Comparison of ENCODE assay signal across 12 cellular contexts in the genomic region with DNA sequence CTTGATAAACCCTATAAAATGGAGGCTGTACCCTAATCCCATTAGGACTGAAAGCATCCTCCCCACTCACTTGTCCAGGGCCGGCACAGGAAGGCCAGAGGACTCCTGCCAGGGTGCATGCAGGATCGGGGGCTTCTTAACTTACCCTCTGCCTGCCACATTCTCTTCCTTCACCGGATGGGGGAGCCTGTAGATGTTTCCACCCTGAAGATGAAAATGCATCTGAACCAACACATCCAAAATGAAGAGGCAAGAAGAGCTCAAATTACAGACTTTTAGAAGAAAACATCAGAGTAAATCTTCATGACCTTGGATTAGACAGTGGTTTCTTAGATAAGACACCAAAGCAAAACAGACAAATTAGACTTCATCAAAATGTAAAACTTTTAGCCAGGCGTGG. TPM values are rescaled to one million over a fixed set of nuclear protein-coding genes. Genes with fewer than 3 reads are reported as not detected.
DNase-seq lines count a peak whose midpoint lies in the region; ATAC-seq, FAIRE-seq and TF ChIP-seq lines count a peak whose summit lies in the region.
"Had no signal": no experiment of that assay in that cellular context is flagged by ENCODE, and none has a peak within 500 bp of the region (broad histone marks: within the 10 kb centered on the region; RNA-seq: fewer than 3 reads in every experiment).

No MANE protein-coding gene starts in this region.

- H3K36me3 Mint-ChIP-seq in naive thymus-derived CD8-positive, alpha-beta T cell = peaks cover 0 to 2% (median 0%) of the 10 kb centered on the region in 3 donors
- H3K36me3 Mint-ChIP-seq in activated naive CD4-positive, alpha-beta T cell treated with anti-CD3 and anti-CD28 coated beads for 36 hours (ENCODE audit: low read depth) = no peaks in the 10 kb centered on the region

- no peak overlapping the region for H3K4me3 ChIP-seq in GM12878
- H3K4me3 ChIP-seq: gastroesophageal sphincter, spleen, vagina had no signal

- SMC1A ChIA-PET in GM12878 (lab: Charles Lee; ENCODE audit: uncharacterized antibody, unreplicated experiment) = interaction anchor here (0.6 kb wide), 2 partner anchors 22 to 108 kb away, joined by 3 read pairs; no protein-coding TSS in a partner anchor

- H3K27me3 Mint-ChIP-seq in naive thymus-derived CD8-positive, alpha-beta T cell = peaks cover 0 to 7% (median 1%) of the 10 kb centered on the region in 5 donors
- peaks cover 4% of the 10 kb centered on the region for H3K27me3 Mint-ChIP-seq in activated naive CD4-positive, alpha-beta T cell treated with anti-CD3 and anti-CD28 coated beads for 36 hours (ENCODE audit: low read depth)

- no peaks in the 10 kb centered on the region for H4K20me1 ChIP-seq in GM12878 (ENCODE audit: control insufficient read depth, insufficient read depth)

- CTCF ChIA-PET in GM12878 (lab: Yijun Ruan, JAX) = interaction anchor here (0.9 to 1.1 kb wide), 5 partner anchors 11 to 104 kb away, joined by 3 to 4 read pairs (median 3); no protein-coding TSS in a partner anchor
- CTCF ChIA-PET in activated naive CD4-positive, alpha-beta T cell treated with anti-CD3 and anti-CD28 coated beads for 36 hours (lab: Charles Lee) = interaction anchor here (0.6 kb wide), 2 partner anchors 12 to 309 kb away, joined by 3 read pairs; no protein-coding TSS in a partner anchor

- no peaks in the 10 kb centered on the region for H3K9me3 ChIP-seq in GM12878 (replicated peaks; ENCODE audit: control insufficient read depth, insufficient read depth, low read length)
- H3K9me3 ChIP-seq: gastroesophageal sphincter, spleen, vagina had no signal

- peak; percentile 48 for TF ChIP-seq RAD21 in GM12878 (IDR thresholded peaks at IDR 0.05; ENCODE audit: insufficient read depth, low read depth, low read length)

- no peak overlapping the region for H2AFZ ChIP-seq in GM12878 (ENCODE audit: control insufficient read depth, low read depth, low read length)

- intact Hi-C loops in GM12878 (cut with micrococcal nuclease; ENCODE audit: unreplicated experiment) = no loop called here
- intact Hi-C loops in activated naive CD4-positive, alpha-beta T cell treated with anti-CD3 and anti-CD28 coated beads for 36 hours (cut with micrococcal nuclease) = no loop called here

- TF ChIP-seq EP300 in GM12878 (IDR thresholded peaks at IDR 0.05; ENCODE audit: borderline replicate concordance in 1 of 2, control insufficient read depth in 1 of 2, low read depth in 2 of 2, low read length in 2 of 2) = no peak

- H3K9me3 Mint-ChIP-seq in naive thymus-derived CD8-positive, alpha-beta T cell = no peaks in the 10 kb centered on the region
- H3K9me3 Mint-ChIP-seq in activated naive CD4-positive, alpha-beta T cell treated with anti-CD3 and anti-CD28 coated beads for 36 hours = no peaks in the 10 kb centered on the region

- no peak for TF ChIP-seq POLR2A in GM12878 (IDR thresholded peaks at IDR 0.05; ENCODE audit: low read depth, low read length)

- in situ Hi-C loops in KBM-7 (cut with MboI; ENCODE audit: low pct_unique_long_range_greater_than_20kb, low sequenced_read_pairs) = no loop called here
- in situ Hi-C loops in GM12878 (cut with MboI) = no loop called here

- H3K27me3 ChIP-seq in GM12878 (replicated peaks in 1 of 2; ENCODE audit: control insufficient read depth in 2 of 2, insufficient read depth in 2 of 2, low read length in 1 of 2) = peaks cover 2% of the 10 kb centered on the region in 2 experiments; a peak in 1 of 4 replicates
- H3K27me3 ChIP-seq: vagina had no signal

- H3K27ac ChIP-seq in GM12878 (ENCODE audit: control insufficient read depth, insufficient read depth) = no peak overlapping the region
- H3K27ac ChIP-seq: vagina had no signal

- no peaks in the 10 kb centered on the region for H3K36me3 ChIP-seq in GM12878 (ENCODE audit: control insufficient read depth in 2 of 2, insufficient read depth in 2 of 2, low read length in 1 of 2)
- H3K36me3 ChIP-seq: gastroesophageal sphincter, spleen, vagina had no signal

- peak overlapping the region in 6 of 10 donors; percentile 2 to 47 (median 39) for H3K4me3 Mint-ChIP-seq in naive thymus-derived CD8-positive, alpha-beta T cell
- no peak overlapping the region for H3K4me3 Mint-ChIP-seq in activated naive CD4-positive, alpha-beta T cell treated with anti-CD3 and anti-CD28 coated beads for 36 hours

- H3K79me2 ChIP-seq in GM12878 (ENCODE audit: control insufficient read depth, insufficient read depth, low read length) = no peaks in the 10 kb centered on the region

- peak overlapping the region; percentile 63 to 94 (median 88) for H3K27ac Mint-ChIP-seq in naive thymus-derived CD8-positive, alpha-beta T cell
- no peak overlapping the region for H3K27ac Mint-ChIP-seq in activated naive CD4-positive, alpha-beta T cell treated with anti-CD3 and anti-CD28 coated beads for 36 hours

- BruUV-seq in GM12878 (replicated peaks; lab: Mats Ljungman, UMichigan) = no TSS peak

- DNase-seq in DMS114 treated with DMSO at 0.1 percent for 48 hours (lab: John Stamatoyannopoulos, UW; ENCODE audit: unreplicated experiment) = peak; percentile 9
- DNase-seq in KBM-7 = peak; percentile 20
- DNase-seq in GM12878 (ENCODE audit: low read depth, low spot score) = no peak
- peak in 1 of 10 donors; percentile 33 for DNase-seq in naive thymus-derived CD8-positive, alpha-beta T cell
- no peak for DNase-seq in activated naive CD4-positive, alpha-beta T cell treated with anti-CD3 and anti-CD28 coated beads for 36 hours
- DNase-seq: NCI-H526 treated with DMSO at 0.1 percent for 48 hours, spleen had no signal

- FAIRE-seq in GM12878 (lab: Jason Lieb, UNC) = no peak

- RAD21 ChIA-PET in GM12878 (lab: Charles Lee; ENCODE audit: unreplicated experiment) = interaction anchor here (1.7 kb wide), 1 partner anchor 25 kb away, joined by 7 read pairs; no protein-coding TSS in a partner anchor

- peak; percentile 63 for ATAC-seq in GM12878
- peak in 1 of 2 donors; percentile 26 for ATAC-seq in naive thymus-derived CD8-positive, alpha-beta T cell
- ATAC-seq in HG03039 (IDR thresholded peaks at IDR 0.05; ENCODE audit: unreplicated experiment) = no peak
- ATAC-seq in GM18517 (IDR thresholded peaks at IDR 0.05; ENCODE audit: unreplicated experiment) = no peak
- ATAC-seq in GM18907 (IDR thresholded peaks at IDR 0.05; ENCODE audit: unreplicated experiment) = no peak
- ATAC-seq: gastroesophageal sphincter had no signal

- H3K4me1 ChIP-seq in GM12878 (ENCODE audit: control insufficient read depth, insufficient read depth, low read length) = no peaks in the 10 kb centered on the region

- peak; percentile 20 to 38 (median 26); a peak in 2 of 6 replicates for TF ChIP-seq CTCF in GM12878 (IDR thresholded peaks at IDR 0.05 in 2 of 3, conservative IDR thresholded peaks at IDR 0.05 in 1 of 3; ENCODE audit: control insufficient read depth in 2 of 3, extremely low read depth in 1 of 3, insufficient read depth in 1 of 3, low read depth in 3 of 3, low read length in 3 of 3)

- POLR2A ChIA-PET in GM12878 (lab: Charles Lee) = interaction anchor here (0.5 kb wide), 1 partner anchor 15 kb away, joined by 5 read pairs; no protein-coding TSS in a partner anchor
- POLR2A ChIA-PET in naive thymus-derived CD8-positive, alpha-beta T cell (lab: Charles Lee) = interaction anchor here (0.7 to 1.0 kb wide), 2 partner anchors 32 to 60 kb away, joined by 4 read pairs; no protein-coding TSS in a partner anchor

- H3K9ac ChIP-seq in GM12878 (ENCODE audit: control insufficient read depth, insufficient read depth, low read length) = no peak overlapping the region

- 55% methylated on average over 4 of the region's 4 CpGs for WGBS in GM12878 (ENCODE audit: insufficient coverage, insufficient replicate concordance, low lambda C conversion rate, missing lambda C conversion rate)

- H3K4me1 Mint-ChIP-seq in naive thymus-derived CD8-positive, alpha-beta T cell = peaks cover 9 to 30% (median 23%) of the 10 kb centered on the region in 4 donors
- H3K4me1 Mint-ChIP-seq in activated naive CD4-positive, alpha-beta T cell treated with anti-CD3 and anti-CD28 coated beads for 36 hours (ENCODE audit: low read depth) = peaks cover 15% of the 10 kb centered on the region

- no peak overlapping the region for H3K4me2 ChIP-seq in GM12878 (ENCODE audit: control insufficient read depth, insufficient read depth)

RNA-seq across cellular contexts. Expression of a gene that starts 25.9 kb away (rescaled TPM):
- 18.9 and 30.0 TPM in 2 replicates for total RNA-seq in GM12878 (2013; cell fraction: nucleolus; rRNA removed)
- 95.1 and 106 TPM in 2 replicates for total RNA-seq in GM12878 (2014; rRNA removed)
- 49.2 and 50.1 TPM in 2 replicates for total RNA-seq in GM12878 (2014; rRNA removed; fragmentation: Illumina TruSeq; extraction: Trizol)
- total RNA-seq in GM12878 (2021) = 95.1 and 98.1 TPM in 2 replicates
- polyA plus RNA-seq in GM12878 (2011; ENCODE audit: low read depth) = 38.7 TPM
- 71.9 and 121 TPM in 2 replicates for polyA plus RNA-seq in GM12878 (2011; rRNA removed)
- polyA plus RNA-seq in GM12878 (2011; cell fraction: cytosol; rRNA removed) = 116 and 157 TPM in 2 replicates
- polyA plus RNA-seq in GM12878 (2011; cell fraction: nucleus; rRNA removed) = 116 and 132 TPM in 2 replicates
- 69.6 and 75.3 TPM in 2 replicates for polyA plus RNA-seq in GM12878 (2012)
- polyA plus RNA-seq in GM12878 (2014; fragmentation: Illumina TruSeq; extraction: Trizol) = 38.0 and 74.6 TPM in 2 replicates
- 10 to 100 TPM in 1 of 2 experiments, 1 to 10 TPM in 1; 8.2 to 17.4 TPM for polyA plus RNA-seq in GM12878 (2014; fragmentation: Nextera tagmentation; extraction: Ambion mirVana)
- polyA plus RNA-seq in GM12878 (2014; rRNA removed) = 138 and 149 TPM in 2 replicates
- 100 to 1,000 TPM; 175 to 193 TPM for polyA plus RNA-seq in GM12878 (2016; fragmentation: Nextera tagmentation; extraction: Ambion mirVana)
- polyA minus RNA-seq in GM12878 (2011; rRNA and poly(A)+ RNA removed) = 97.4 and 134 TPM in 2 replicates
- polyA minus RNA-seq in GM12878 (2011; cell fraction: cytosol; rRNA and poly(A)+ RNA removed) = 53.1 and 76.0 TPM in 2 replicates
- 31.8 and 40.2 TPM in 2 replicates for polyA minus RNA-seq in GM12878 (2011; cell fraction: nucleus; rRNA and poly(A)+ RNA removed)
- 10 to 100 TPM; 85.3 to 92.3 TPM for total RNA-seq in naive thymus-derived CD8-positive, alpha-beta T cell
- 100 to 1,000 TPM in 1 of 3 donors, 10 to 100 TPM in 2; 88.7 to 116 (median 89.6) TPM for polyA plus RNA-seq in naive thymus-derived CD8-positive, alpha-beta T cell
- 10 to 100 TPM; 72.5 to 75.1 TPM for total RNA-seq in activated naive CD4-positive, alpha-beta T cell treated with anti-CD3 and anti-CD28 coated beads for 36 hours

RNA-seq across cellular contexts. Expression of a gene that starts 32.2 kb away (rescaled TPM):
- total RNA-seq in GM12878 (2013; cell fraction: nucleolus; rRNA removed) = not detected in 2 replicates
- total RNA-seq in GM12878 (2014; rRNA removed) (0.05 TPM in 1 of 2 replicates, not detected in the other), GM12878 (2014; rRNA removed; fragmentation: Illumina TruSeq; extraction: Trizol) (0.04 TPM in 1 of 2 replicates, not detected in the other), GM12878 (2021) (0.08 TPM in 1 of 2 replicates, not detected in the other)
- polyA plus RNA-seq in GM12878 (2011; ENCODE audit: low read depth) = not detected
- polyA plus RNA-seq in GM12878 (2011; rRNA removed) (0.05 and 0.06 TPM in 2 replicates), GM12878 (2014; fragmentation: Illumina TruSeq; extraction: Trizol) (0.03 TPM in 1 of 2 replicates, not detected in the other), GM12878 (2014; fragmentation: Nextera tagmentation; extraction: Ambion mirVana) (not detected), GM12878 (2014; rRNA removed) (not detected in 2 replicates), GM12878 (2016; fragmentation: Nextera tagmentation; extraction: Ambion mirVana) (under 1 TPM; 0.09 to 0.12 TPM)
- polyA plus RNA-seq in GM12878 (2011; cell fraction: cytosol; rRNA removed) = 0.18 and 0.22 TPM in 2 replicates
- polyA plus RNA-seq in GM12878 (2011; cell fraction: nucleus; rRNA removed) = 0.07 TPM in 2 replicates
- polyA plus RNA-seq in GM12878 (2012) = 0.04 TPM in 1 of 2 replicates, not detected in the other
- not detected in 2 replicates for polyA minus RNA-seq in GM12878 (2011; rRNA and poly(A)+ RNA removed)
- not detected in 2 replicates for polyA minus RNA-seq in GM12878 (2011; cell fraction: cytosol; rRNA and poly(A)+ RNA removed)
- not detected in 2 replicates for polyA minus RNA-seq in GM12878 (2011; cell fraction: nucleus; rRNA and poly(A)+ RNA removed)
- total RNA-seq in naive thymus-derived CD8-positive, alpha-beta T cell = under 1 TPM; 0.85 to 0.86 TPM
- polyA plus RNA-seq in naive thymus-derived CD8-positive, alpha-beta T cell = under 1 TPM in 1 of 3 donors, not detected in 2; 0.27 TPM
- under 1 TPM; 0.33 to 0.44 TPM for total RNA-seq in activated naive CD4-positive, alpha-beta T cell treated with anti-CD3 and anti-CD28 coated beads for 36 hours
- total RNA-seq: vagina had no signal

RNA-seq across cellular contexts. Expression of a gene that starts 56.7 kb away (rescaled TPM):
- 1.7 and 2.0 TPM in 2 replicates for total RNA-seq in GM12878 (2013; cell fraction: nucleolus; rRNA removed)
- total RNA-seq in GM12878 (2014; rRNA removed) (5.4 and 5.6 TPM in 2 replicates), GM12878 (2014; rRNA removed; fragmentation: Illumina TruSeq; extraction: Trizol) (3.4 and 4.2 TPM in 2 replicates), GM12878 (2021) (9.2 and 10.6 TPM in 2 replicates)
- 5.3 TPM for polyA plus RNA-seq in GM12878 (2011; ENCODE audit: low read depth)
- polyA plus RNA-seq in GM12878 (2011; rRNA removed) (1.9 and 5.1 TPM in 2 replicates), GM12878 (2014; fragmentation: Illumina TruSeq; extraction: Trizol) (6.6 and 6.7 TPM in 2 replicates), GM12878 (2014; fragmentation: Nextera tagmentation; extraction: Ambion mirVana) (1 to 10 TPM in 1 of 2 experiments, under 1 TPM in 1; 0.60 to 2.1 TPM), GM12878 (2014; rRNA removed) (7.4 and 8.7 TPM in 2 replicates), GM12878 (2016; fragmentation: Nextera tagmentation; extraction: Ambion mirVana) (10 to 100 TPM in 1 of 2 experiments, 1 to 10 TPM in 1; 10.0 to 10.1 TPM)
- 5.7 and 6.3 TPM in 2 replicates for polyA plus RNA-seq in GM12878 (2011; cell fraction: cytosol; rRNA removed)
- polyA plus RNA-seq in GM12878 (2011; cell fraction: nucleus; rRNA removed) = 20.2 and 22.2 TPM in 2 replicates
- polyA plus RNA-seq in GM12878 (2012) = 5.7 and 6.7 TPM in 2 replicates
- polyA minus RNA-seq in GM12878 (2011; rRNA and poly(A)+ RNA removed) = 2.4 and 2.8 TPM in 2 replicates
- 2.0 and 4.6 TPM in 2 replicates for polyA minus RNA-seq in GM12878 (2011; cell fraction: cytosol; rRNA and poly(A)+ RNA removed)
- 1.1 and 2.6 TPM in 2 replicates for polyA minus RNA-seq in GM12878 (2011; cell fraction: nucleus; rRNA and poly(A)+ RNA removed)
- total RNA-seq in naive thymus-derived CD8-positive, alpha-beta T cell = 1 to 10 TPM; 5.4 to 7.1 TPM
- polyA plus RNA-seq in naive thymus-derived CD8-positive, alpha-beta T cell = 1 to 10 TPM; 5.8 to 8.0 (median 7.6) TPM
- 10 to 100 TPM; 14.2 to 15.5 TPM for total RNA-seq in activated naive CD4-positive, alpha-beta T cell treated with anti-CD3 and anti-CD28 coated beads for 36 hours

Comparison
In these comparisons a context has a peak if more than half of its experiments do, and no peak if none do; other contexts are left out.
1. DNase-seq: peak in DMS114 treated with DMSO at 0.1 percent for 48 hours (single experiment) and KBM-7 (single experiment); none in GM12878 (single experiment) and activated naive CD4-positive, alpha-beta T cell treated with anti-CD3 and anti-CD28 coated beads for 36 hours (single experiment).